Comparison of ENCODE assay signal across 19 cellular contexts in the genomic region with DNA sequence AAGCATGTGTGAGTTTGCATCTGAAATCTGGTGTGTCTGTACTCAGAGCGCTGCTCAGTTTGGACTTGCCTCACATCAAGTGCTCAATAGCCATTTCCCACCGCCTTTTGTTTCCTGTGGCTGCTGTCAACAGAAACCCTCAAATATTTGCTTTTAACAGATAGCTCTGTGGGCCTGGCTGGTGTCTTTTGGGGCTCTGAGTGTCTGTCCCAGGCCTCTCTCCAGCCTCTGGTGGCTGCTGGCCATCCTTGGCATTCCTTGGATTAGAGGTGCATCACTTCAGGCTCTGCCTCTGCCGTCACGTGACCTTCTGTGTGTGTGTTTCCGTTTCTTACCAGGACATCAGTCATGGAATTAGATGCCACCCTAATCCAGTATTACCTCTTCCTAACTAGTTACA. TPM values are rescaled to one million over a fixed set of nuclear protein-coding genes. Genes with fewer than 3 reads are reported as not detected.
"Had no signal": no experiment of that assay in that cellular context is flagged by ENCODE, and none has a peak within 500 bp of the region (broad histone marks: within the 10 kb centered on the region; RNA-seq: fewer than 3 reads in every experiment).

No MANE protein-coding gene starts in this region.

- H3K4me3 Mint-ChIP-seq: natural killer cell; neural crest cell; stimulated activated naive CD8-positive, alpha-beta T cell treated with anti-CD3 and anti-CD28 coated beads, Interleukin-15, Interleukin-2, amounts not matched to agents 100 ng/mL and 50 ng/mL, for 24 hours had no signal

- H3K9me3 Mint-ChIP-seq: natural killer cell; neural crest cell; stimulated activated naive CD8-positive, alpha-beta T cell treated with anti-CD3 and anti-CD28 coated beads, Interleukin-15, Interleukin-2, amounts not matched to agents 100 ng/mL and 50 ng/mL, for 24 hours had no signal

- ATAC-seq: gastroesophageal sphincter, mucosa of descending colon, natural killer cell, right cardiac atrium had no signal

- H3K27ac Mint-ChIP-seq: natural killer cell; progenitor cell of endocrine pancreas; stimulated activated naive CD8-positive, alpha-beta T cell treated with anti-CD3 and anti-CD28 coated beads, Interleukin-15, Interleukin-2, amounts not matched to agents 100 ng/mL and 50 ng/mL, for 24 hours had no signal

- H3K4me1 ChIP-seq: esophagus muscularis mucosa, gastroesophageal sphincter, testis, tibial nerve had no signal

- H3K4me3 ChIP-seq: dorsolateral prefrontal cortex, esophagus muscularis mucosa, gastroesophageal sphincter, mucosa of descending colon, testis, tibial nerve had no signal

- H3K9me3 ChIP-seq: esophagus muscularis mucosa, gastroesophageal sphincter, mucosa of descending colon, testis, tibial nerve had no signal

- H3K27me3 ChIP-seq: dorsolateral prefrontal cortex, esophagus muscularis mucosa, gastroesophageal sphincter, testis, tibial nerve had no signal

- H3K27ac ChIP-seq: epithelial cell of prostate, esophagus muscularis mucosa, gastroesophageal sphincter, testis, tibial nerve had no signal

- DNase-seq: central memory CD4-positive, alpha-beta T cell; cortex of kidney; effector memory CD4-positive, alpha-beta T cell; kidney glomerular epithelial cell; mucosa of descending colon; natural killer cell; right cardiac atrium; small intestine; stimulated activated CD4-positive, alpha-beta T cell treated with anti-CD3 and anti-CD28 coated beads, Interleukin-12 subunit alpha, Interleukin-12 subunit beta, amount 100 ng/mL, for 4 hours; testis had no signal

- H3K27me3 Mint-ChIP-seq: progenitor cell of endocrine pancreas; stimulated activated naive CD8-positive, alpha-beta T cell treated with anti-CD3 and anti-CD28 coated beads, Interleukin-15, Interleukin-2, amounts not matched to agents 100 ng/mL and 50 ng/mL, for 24 hours had no signal

RNA-seq across cellular contexts. Expression of gene GCK, which starts 20.9 kb away (rescaled TPM):
- total RNA-seq: natural killer cell, osteocyte had no signal
